In the genomic region with DNA sequence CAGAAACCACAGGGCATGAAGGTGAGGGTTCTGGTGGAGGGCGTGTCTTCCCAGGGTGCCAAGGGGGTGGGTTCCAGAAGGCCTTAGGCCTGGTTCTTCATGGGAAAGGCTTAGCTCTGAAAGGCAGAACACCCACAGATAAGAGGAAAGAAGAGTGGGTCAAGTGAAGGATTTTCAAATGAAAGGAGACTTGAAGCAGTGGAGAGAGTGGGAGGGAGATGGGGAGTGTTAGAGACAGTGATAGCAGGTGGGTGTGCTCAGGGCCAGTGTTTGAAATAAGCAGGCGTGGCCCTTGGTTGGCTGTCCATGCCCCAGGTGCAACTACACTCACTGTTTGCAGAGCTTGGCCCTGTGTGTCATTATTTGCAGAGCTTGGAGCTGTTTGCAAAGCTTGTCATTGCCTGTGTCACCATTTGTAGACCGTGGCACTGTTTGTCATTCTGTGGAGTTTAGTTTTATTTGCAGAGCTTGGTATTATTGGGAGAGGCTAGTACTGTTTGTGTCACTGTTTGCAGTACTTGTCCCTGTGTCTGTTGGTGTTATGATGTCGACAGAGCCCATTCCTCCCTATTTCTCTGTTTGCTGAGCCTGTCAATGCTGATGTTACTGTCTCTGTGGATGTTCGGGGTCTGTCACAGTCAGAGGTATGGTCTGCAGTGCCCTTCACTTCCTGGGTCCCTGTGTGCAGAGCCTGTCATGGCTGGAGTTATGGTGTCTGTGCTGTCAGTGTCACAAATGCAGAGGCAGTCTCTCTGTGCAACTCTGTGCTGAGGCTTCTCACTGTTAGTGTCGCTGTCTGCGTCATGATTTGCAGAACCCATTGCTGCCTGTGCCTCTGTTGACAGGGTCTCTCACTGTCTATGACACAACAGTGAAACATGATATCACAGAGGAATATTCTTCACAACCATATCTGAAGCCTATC, we compare ENCODE assay signal across 18 cellular contexts.
A peak's percentile ranks its signal among the peaks of the same experiment; 100 is the strongest.
DNase-seq lines count a peak whose midpoint lies in the region; ATAC-seq and TF ChIP-seq lines count a peak whose summit lies in the region.
"Had no signal": no experiment of that assay in that cellular context is flagged by ENCODE, and none has a peak within 500 bp of the region (broad histone marks: within the 10 kb centered on the region; RNA-seq: fewer than 3 reads in every experiment).

No MANE protein-coding gene starts in this region.

- peaks cover 6 to 18% of the 10 kb centered on the region in 2 donors for H3K27me3 Mint-ChIP-seq in stimulated activated naive B cell treated with anti-CD40 and anti-IgM and Interleukin-4, amounts not matched to agents 10 μg/mL and 1 μg/mL and 100 μg/mL, for 72 hours
- H3K27me3 Mint-ChIP-seq: stimulated activated naive CD8-positive, alpha-beta T cell treated with anti-CD3 and anti-CD28 coated beads, Interleukin-15, Interleukin-2, amounts not matched to agents 100 ng/mL and 50 ng/mL, for 24 hours had no signal

- no peak overlapping the region for H3K27ac Mint-ChIP-seq in stimulated activated effector memory CD8-positive, alpha-beta T cell treated with anti-CD3 and anti-CD28 coated beads, Interleukin-12 subunit alpha, Interleukin-12 subunit beta, amount 100 ng/mL, for 72 hours
- no peak overlapping the region for H3K27ac Mint-ChIP-seq in stimulated activated naive B cell treated with anti-CD40 and anti-IgM and Interleukin-4, amounts not matched to agents 10 μg/mL and 1 μg/mL and 100 μg/mL, for 72 hours
- H3K27ac Mint-ChIP-seq: activated B cell treated with CpG ODN at 0.5 μM for 24 hours; CD8-positive, alpha-beta T cell; HFFc6; stimulated activated naive CD8-positive, alpha-beta T cell treated with anti-CD3 and anti-CD28 coated beads, Interleukin-15, Interleukin-2, amounts not matched to agents 100 ng/mL and 50 ng/mL, for 24 hours had no signal

- no peaks in the 10 kb centered on the region for H3K27me3 ChIP-seq in colonic mucosa
- H3K27me3 ChIP-seq in stomach, result no peaks in the 10 kb centered on the region
- H3K27me3 ChIP-seq: sigmoid colon had no signal

- TF ChIP-seq POLR2A in stomach (IDR thresholded peaks at IDR 0.05), result no peak

- H3K9me3 Mint-ChIP-seq in stimulated activated effector memory CD8-positive, alpha-beta T cell treated with anti-CD3 and anti-CD28 coated beads, Interleukin-12 subunit alpha, Interleukin-12 subunit beta, amount 100 ng/mL, for 72 hours, result no peaks in the 10 kb centered on the region
- no peaks in the 10 kb centered on the region for H3K9me3 Mint-ChIP-seq in stimulated activated naive B cell treated with anti-CD40 and anti-IgM and Interleukin-4, amounts not matched to agents 10 μg/mL and 1 μg/mL and 100 μg/mL, for 72 hours
- H3K9me3 Mint-ChIP-seq: activated B cell treated with CpG ODN at 0.5 μM for 24 hours; activated naive CD4-positive, alpha-beta T cell treated with anti-CD3 and anti-CD28 coated beads, Interleukin-2, amount 50 U/mL, for 72 hours; CD8-positive, alpha-beta T cell; HFFc6; stimulated activated naive CD8-positive, alpha-beta T cell treated with anti-CD3 and anti-CD28 coated beads, Interleukin-15, Interleukin-2, amounts not matched to agents 100 ng/mL and 50 ng/mL, for 24 hours had no signal

- peaks cover 5% of the 10 kb centered on the region for H3K4me1 Mint-ChIP-seq in stimulated activated effector memory CD8-positive, alpha-beta T cell treated with anti-CD3 and anti-CD28 coated beads, Interleukin-12 subunit alpha, Interleukin-12 subunit beta, amount 100 ng/mL, for 72 hours
- peaks cover 27 to 51% of the 10 kb centered on the region in 2 donors for H3K4me1 Mint-ChIP-seq in stimulated activated naive B cell treated with anti-CD40 and anti-IgM and Interleukin-4, amounts not matched to agents 10 μg/mL and 1 μg/mL and 100 μg/mL, for 72 hours

- peak; percentile 85 for DNase-seq in LNCaP clone FGC (ENCODE audit: low read depth)
- DNase-seq in NCI-H748 (lab: John Stamatoyannopoulos, UW; ENCODE audit: unreplicated experiment), result peak; percentile 99
- DNase-seq in colonic mucosa, result peak; percentile 78
- peak; percentile 77 for DNase-seq in stomach
- no peak for DNase-seq in HPDE6-E6E7 (ENCODE audit: extremely low spot score)
- no peak for DNase-seq in stimulated activated effector memory CD8-positive, alpha-beta T cell treated with anti-CD3 and anti-CD28 coated beads, Interleukin-12 subunit alpha, Interleukin-12 subunit beta, amount 100 ng/mL, for 72 hours (ENCODE audit: low spot score in 2 of 2)
- DNase-seq in stimulated activated naive B cell treated with anti-CD40 and anti-IgM and Interleukin-4, amounts not matched to agents 10 μg/mL and 1 μg/mL and 100 μg/mL, for 72 hours, result no peak
- DNase-seq: activated B cell treated with CpG ODN at 0.5 μM for 24 hours; activated CD8-positive, alpha-beta memory T cell treated with anti-CD3 and anti-CD28 coated beads, Interleukin-2, amount 50 U/mL, for 48 hours; CD8-positive, alpha-beta T cell; head of caudate nucleus; HFFc6; kidney glomerular epithelial cell; naive B cell; sigmoid colon had no signal

- H3K36me3 ChIP-seq in colonic mucosa, result no peaks in the 10 kb centered on the region
- no peaks in the 10 kb centered on the region for H3K36me3 ChIP-seq in stomach
- H3K36me3 ChIP-seq: sigmoid colon had no signal

- H3K4me3 ChIP-seq in LNCaP clone FGC (ENCODE audit: low read depth, low read length) (no peak overlapping the region), colonic mucosa (no peak overlapping the region), stomach (no peak overlapping the region)
- H3K4me3 ChIP-seq: sigmoid colon, SK-N-MC had no signal

- WGBS in stomach, 5 donors, result 52 to 71% (median 61%) methylated on average over 7 of the region's 7 CpGs

- intact Hi-C loops in colonic mucosa (cut with DNase I), result no loop called here
- intact Hi-C loops in stomach (cut with DNase I; ENCODE audit: low total_unique reads), result no loop called here

- no peak overlapping the region for H3K9ac ChIP-seq in colonic mucosa (ENCODE audit: low read depth in 2 of 2, low read length in 2 of 2)

- H3K4me1 ChIP-seq in colonic mucosa (no peaks in the 10 kb centered on the region), stomach (peaks cover 13 to 49% (median 24%) of the 10 kb centered on the region in 4 donors)

- TF ChIP-seq CTCF in LNCaP clone FGC (IDR thresholded peaks at IDR 0.05; ENCODE audit: control insufficient read depth, extremely low read depth, insufficient read depth), result 0 out of 2 replicates have a peak, but pooled peaks have one; percentile 11
- TF ChIP-seq CTCF in colonic mucosa (IDR thresholded peaks at IDR 0.05), result no peak
- TF ChIP-seq CTCF in stomach (IDR thresholded peaks at IDR 0.05), result peak in 1 of 7 experiments; percentile 13

- H3K36me3 Mint-ChIP-seq in stimulated activated effector memory CD8-positive, alpha-beta T cell treated with anti-CD3 and anti-CD28 coated beads, Interleukin-12 subunit alpha, Interleukin-12 subunit beta, amount 100 ng/mL, for 72 hours, result no peaks in the 10 kb centered on the region
- no peaks in the 10 kb centered on the region for H3K36me3 Mint-ChIP-seq in stimulated activated naive B cell treated with anti-CD40 and anti-IgM and Interleukin-4, amounts not matched to agents 10 μg/mL and 1 μg/mL and 100 μg/mL, for 72 hours
- H3K36me3 Mint-ChIP-seq: activated naive CD4-positive, alpha-beta T cell treated with anti-CD3 and anti-CD28 coated beads, Interleukin-2, amount 50 U/mL, for 72 hours; CD8-positive, alpha-beta T cell; naive B cell had no signal

- TF ChIP-seq EP300 in stomach (IDR thresholded peaks at IDR 0.05), result no peak

- H3K9me3 ChIP-seq in colonic mucosa (no peaks in the 10 kb centered on the region), stomach (no peaks in the 10 kb centered on the region)
- H3K9me3 ChIP-seq: sigmoid colon had no signal

- H3K4me3 Mint-ChIP-seq in stimulated activated effector memory CD8-positive, alpha-beta T cell treated with anti-CD3 and anti-CD28 coated beads, Interleukin-12 subunit alpha, Interleukin-12 subunit beta, amount 100 ng/mL, for 72 hours, result no peak overlapping the region
- no peak overlapping the region for H3K4me3 Mint-ChIP-seq in stimulated activated naive B cell treated with anti-CD40 and anti-IgM and Interleukin-4, amounts not matched to agents 10 μg/mL and 1 μg/mL and 100 μg/mL, for 72 hours
- H3K4me3 Mint-ChIP-seq: activated B cell treated with CpG ODN at 0.5 μM for 24 hours; CD8-positive, alpha-beta T cell; HFFc6; stimulated activated naive CD8-positive, alpha-beta T cell treated with anti-CD3 and anti-CD28 coated beads, Interleukin-15, Interleukin-2, amounts not matched to agents 100 ng/mL and 50 ng/mL, for 24 hours had no signal

- ATAC-seq in stimulated activated effector memory CD8-positive, alpha-beta T cell treated with anti-CD3 and anti-CD28 coated beads, Interleukin-12 subunit alpha, Interleukin-12 subunit beta, amount 100 ng/mL, for 72 hours, result no peak
- ATAC-seq in stimulated activated naive B cell treated with anti-CD40 and anti-IgM and Interleukin-4, amounts not matched to agents 10 μg/mL and 1 μg/mL and 100 μg/mL, for 72 hours (replicated peaks), result no peak
- ATAC-seq: activated naive CD4-positive, alpha-beta T cell treated with anti-CD3 and anti-CD28 coated beads, Interleukin-2, amount 50 U/mL, for 72 hours; CD8-positive, alpha-beta T cell had no signal

- peak overlapping the region; percentile 70 for H3K27ac ChIP-seq in colonic mucosa
- peak overlapping the region; percentile 71 to 78 (median 74) for H3K27ac ChIP-seq in stomach
- H3K27ac ChIP-seq: sigmoid colon, SK-N-MC had no signal

Comparison
In these comparisons a context has a peak if more than half of its experiments do, and no peak if none do; other contexts are left out.
1. DNase-seq: peak in LNCaP clone FGC (single experiment), NCI-H748 (single experiment), colonic mucosa (single experiment) and stomach (single experiment); none in HPDE6-E6E7 (single experiment), stimulated activated effector memory CD8-positive, alpha-beta T cell treated with anti-CD3 and anti-CD28 coated beads, Interleukin-12 subunit alpha, Interleukin-12 subunit beta, amount 100 ng/mL, for 72 hours (0 of 2) and stimulated activated naive B cell treated with anti-CD40 and anti-IgM and Interleukin-4, amounts not matched to agents 10 μg/mL and 1 μg/mL and 100 μg/mL, for 72 hours (single experiment).